ENCODE assay signal across 8 cellular contexts in the genomic region with DNA sequence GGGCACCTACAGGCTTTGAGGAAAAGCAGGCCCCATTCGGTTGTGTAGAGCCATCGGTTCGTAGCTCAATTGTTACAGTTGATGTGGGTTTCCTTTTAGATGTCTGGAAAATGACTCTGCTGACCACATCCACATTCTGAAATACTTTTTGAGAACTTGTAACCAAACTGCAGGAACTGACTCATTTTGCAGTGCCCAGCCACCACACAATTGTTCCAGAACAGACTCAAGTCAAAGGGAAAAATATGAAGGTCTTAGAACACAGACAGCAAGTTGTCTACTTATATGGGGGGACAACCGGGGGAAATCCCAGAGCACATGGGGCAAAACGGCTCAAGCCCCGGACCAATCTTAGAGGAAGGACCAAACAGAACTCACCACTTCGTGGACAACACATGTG.
DNase-seq lines count a peak whose midpoint lies in the region; FAIRE-seq and TF ChIP-seq lines count a peak whose summit lies in the region.

No MANE protein-coding gene starts in this region.

- H3K27me3 ChIP-seq in transverse colon (no peaks in the 10 kb centered on the region), testis (no peaks in the 10 kb centered on the region)

- FAIRE-seq in GM19239 (lab: Jason Lieb, UNC) = peak; percentile 95

- no peak for TF ChIP-seq EP300 in transverse colon (IDR thresholded peaks at IDR 0.05; ENCODE audit: low read depth)

- H3K9me3 ChIP-seq in transverse colon = no peaks in the 10 kb centered on the region
- no peaks in the 10 kb centered on the region for H3K9me3 ChIP-seq in testis

- in situ Hi-C loops in transverse colon (cut with MboI; ENCODE audit: low pct_ligation_motif_present in 1 of 4, low pct_unique_long_range_greater_than_20kb in 1 of 4, low sequenced_read_pairs in 3 of 4) = loop anchor here in 1 of 4 donors (25.0 kb wide), 1 partner anchor 246 kb away; no protein-coding TSS in a partner anchor

- no peaks in the 10 kb centered on the region for H3K27me3 Mint-ChIP-seq in IgD-negative memory B cell

- no peaks in the 10 kb centered on the region for H3K9me3 Mint-ChIP-seq in IgD-negative memory B cell

- intact Hi-C loops in transverse colon (cut with DNase I; ENCODE audit: low total_unique reads) = no loop called here
- intact Hi-C loops in testis (cut with DNase I; ENCODE audit: low total_unique reads) = no loop called here

- H3K4me1 ChIP-seq in transverse colon = peaks cover 0 to 12% (median 0%) of the 10 kb centered on the region in 4 donors
- no peaks in the 10 kb centered on the region for H3K4me1 ChIP-seq in testis

- no peaks in the 10 kb centered on the region for H3K36me3 ChIP-seq in transverse colon
- no peaks in the 10 kb centered on the region for H3K36me3 ChIP-seq in testis (ENCODE audit: low read depth, missing control alignments)

- peaks cover 49 to 66% (median 50%) of the 10 kb centered on the region in 3 donors for H3K4me1 Mint-ChIP-seq in IgD-negative memory B cell

- TF ChIP-seq CTCF in AG10803 (conservative IDR thresholded peaks at IDR 0.05; ENCODE audit: low read length) (no peak), transverse colon (IDR thresholded peaks at IDR 0.05) (no peak), testis (IDR thresholded peaks at IDR 0.05) (no peak)

- TF ChIP-seq POLR2A in transverse colon (IDR thresholded peaks at IDR 0.05) = no peak
- no peak for TF ChIP-seq POLR2A in testis (IDR thresholded peaks at IDR 0.05)

- whole genome bisulfite sequencing in transverse colon (ENCODE audit: low coverage in 1 of 2), 2 donors = 57 to 62% methylated on average over 2 to 7 of the region's 7 CpGs
- WGBS in testis, 2 donors = 64 to 76% methylated on average over 4 to 7 of the region's 7 CpGs

- DNase-seq in AG10803 (ENCODE audit: low read depth) = peak; percentile 91
- no peak for DNase-seq in GM19239 (ENCODE audit: insufficient read length, low spot score)
- peak; percentile 27 for DNase-seq in activated CD4-positive, alpha-beta T cell treated with anti-CD3 and anti-CD28 coated beads, Interleukin-2, amount 50 U/mL, for 1 hour
- DNase-seq in hepatic stellate cell (ENCODE audit: low spot score) = peak; percentile 24
- DNase-seq in transverse colon = peak; percentile 17
- DNase-seq in middle frontal gyrus (ENCODE audit: extremely low spot score, low spot score) = no peak
- DNase-seq in testis = no peak

- no peak overlapping the region for H3K4me3 ChIP-seq in AG10803 (ENCODE audit: low read length)
- H3K4me3 ChIP-seq in transverse colon = no peak overlapping the region
- no peak overlapping the region for H3K4me3 ChIP-seq in testis

- peaks cover 1% of the 10 kb centered on the region for H3K36me3 Mint-ChIP-seq in IgD-negative memory B cell

- H3K27ac Mint-ChIP-seq in IgD-negative memory B cell = peak overlapping the region; percentile 59 to 91 (median 64)

- H3K27ac ChIP-seq in transverse colon = peak overlapping the region; percentile 48 to 58 (median 52)
- H3K27ac ChIP-seq in testis = no peak overlapping the region

- peak overlapping the region; percentile 74 to 84 (median 78) for H3K4me3 Mint-ChIP-seq in IgD-negative memory B cell

Comparison
In these comparisons a context has a peak if more than half of its experiments do, and no peak if none do; other contexts are left out.
1. DNase-seq: peak in AG10803 (single experiment), activated CD4-positive, alpha-beta T cell treated with anti-CD3 and anti-CD28 coated beads, Interleukin-2, amount 50 U/mL, for 1 hour (single experiment), hepatic stellate cell (single experiment) and transverse colon (single experiment); none in GM19239 (single experiment), middle frontal gyrus (single experiment) and testis (single experiment).
2. H3K27ac ChIP-seq: peak in transverse colon (4 of 4); none in testis (0 of 2).